ENCODE assay signal across 11 cellular contexts in the genomic region with DNA sequence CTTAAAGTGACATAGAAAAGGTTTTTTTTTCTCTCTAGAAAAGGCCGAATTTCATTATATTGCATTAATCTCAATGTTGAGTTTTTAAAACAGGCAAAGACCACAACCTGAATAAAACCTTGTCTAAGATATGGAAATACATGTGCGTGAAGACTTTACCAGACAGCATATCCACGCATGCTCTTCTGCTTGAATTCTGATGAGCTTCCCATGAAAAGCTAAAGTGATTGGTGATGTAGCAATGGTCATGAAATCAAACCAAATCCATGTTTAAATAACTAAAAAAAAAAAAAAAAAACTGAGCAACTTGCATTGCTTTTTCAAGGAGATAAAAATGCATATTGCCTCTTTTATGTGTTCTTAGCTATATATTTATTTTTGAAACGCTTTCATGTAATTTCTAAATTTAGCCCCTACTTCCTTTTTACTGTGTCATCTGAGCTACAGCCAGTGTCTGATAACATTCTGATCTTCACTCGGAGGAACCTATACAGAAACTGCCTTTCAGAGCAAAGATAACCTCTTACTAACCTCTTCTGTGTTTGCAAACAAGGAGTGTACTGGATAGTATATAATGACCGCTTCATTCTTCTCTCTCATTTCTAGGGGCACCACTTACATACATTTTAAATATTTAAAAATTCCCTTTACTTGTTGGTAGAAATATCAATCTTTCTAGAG.
DNase-seq lines count a peak whose midpoint lies in the region; ATAC-seq, FAIRE-seq and TF ChIP-seq lines count a peak whose summit lies in the region.
"Had no signal": no experiment of that assay in that cellular context is flagged by ENCODE, and none has a peak within 500 bp of the region (broad histone marks: within the 10 kb centered on the region; RNA-seq: fewer than 3 reads in every experiment).

No MANE protein-coding gene starts in this region.

- no peak for FAIRE-seq in astrocyte (lab: Jason Lieb, UNC)
- FAIRE-seq: bronchial epithelial cell had no signal

- H4K20me1 ChIP-seq in astrocyte (ENCODE audit: insufficient read depth, low read length) (peaks cover 13% of the 10 kb centered on the region), hepatocyte (ENCODE audit: insufficient read depth, poor library complexity, severe bottlenecking) (no peaks in the 10 kb centered on the region), PC-3 (ENCODE audit: low read length) (no peaks in the 10 kb centered on the region)

- H3K9me3 Mint-ChIP-seq in astrocyte (ENCODE audit: unreplicated experiment): no peaks in the 10 kb centered on the region

- H3K9ac ChIP-seq in astrocyte (ENCODE audit: low read length): no peak overlapping the region
- H3K9ac ChIP-seq in PC-3 (ENCODE audit: low read length): no peak overlapping the region

- H3K4me3 ChIP-seq in Jurkat, Clone E6-1 (ENCODE audit: low read length): no peak overlapping the region
- H3K4me3 ChIP-seq in astrocyte (ENCODE audit: insufficient read depth, low read depth, low read length): no peak overlapping the region
- no peak overlapping the region for H3K4me3 ChIP-seq in hepatocyte
- H3K4me3 ChIP-seq in PC-3 (ENCODE audit: low read length): no peak overlapping the region
- H3K4me3 ChIP-seq: testis had no signal

- H3K4me1 Mint-ChIP-seq in astrocyte (ENCODE audit: low read depth, unreplicated experiment): peaks cover 11% of the 10 kb centered on the region

- peak; percentile 45 for DNase-seq in CD1c-positive myeloid dendritic cell (ENCODE audit: extremely low spot score)
- DNase-seq in Jurkat, Clone E6-1 (ENCODE audit: low read depth, low spot score): peak; percentile 62
- no peak for DNase-seq in astrocyte (ENCODE audit: low read depth)
- no peak for DNase-seq in putamen (ENCODE audit: low spot score)
- no peak for DNase-seq in iPS-NIHi7 (ENCODE audit: extremely low spot score)
- DNase-seq in hepatocyte (ENCODE audit: low spot score): no peak
- no peak for DNase-seq in PC-3
- DNase-seq: foreskin keratinocyte, testis had no signal

- H3K27me3 ChIP-seq in astrocyte (ENCODE audit: insufficient read depth, low read length) (no peaks in the 10 kb centered on the region), hepatocyte (no peaks in the 10 kb centered on the region), PC-3 (ENCODE audit: low read length) (no peaks in the 10 kb centered on the region)
- H3K27me3 ChIP-seq: foreskin keratinocyte, testis had no signal

- no peaks in the 10 kb centered on the region for H3F3A ChIP-seq in PC-3 (ENCODE audit: low read length, unreplicated experiment)

- H2AFZ ChIP-seq in astrocyte (ENCODE audit: low read depth, low read length) (no peak overlapping the region), hepatocyte (no peak overlapping the region), PC-3 (ENCODE audit: low read length) (no peak overlapping the region)

- no peaks in the 10 kb centered on the region for H3K27me3 Mint-ChIP-seq in astrocyte (ENCODE audit: low read depth, unreplicated experiment)

- ATAC-seq in GM18858 (IDR thresholded peaks at IDR 0.05; ENCODE audit: unreplicated experiment) (peak; percentile 79), PC-3 (no peak)
- ATAC-seq: foreskin keratinocyte had no signal

- 66% methylated on average over 6 of the region's 6 CpGs for WGBS in hepatocyte (ENCODE audit: low lambda C conversion rate, missing lambda C conversion rate)

- H3K36me3 ChIP-seq in astrocyte (ENCODE audit: insufficient read depth, low read length) (no peaks in the 10 kb centered on the region), hepatocyte (replicated peaks; ENCODE audit: insufficient read depth, low read depth) (no peaks in the 10 kb centered on the region), PC-3 (ENCODE audit: low read depth, low read length) (no peaks in the 10 kb centered on the region)

- H3K9me3 ChIP-seq in astrocyte (ENCODE audit: insufficient read depth, low read depth, low read length): no peaks in the 10 kb centered on the region
- no peaks in the 10 kb centered on the region for H3K9me3 ChIP-seq in hepatocyte (ENCODE audit: low read depth)
- H3K9me3 ChIP-seq in PC-3 (ENCODE audit: low read length): no peaks in the 10 kb centered on the region
- H3K9me3 ChIP-seq: testis had no signal

- POLR2A ChIA-PET in PC-3 (lab: Charles Lee; ENCODE audit: unreplicated experiment): no interaction called here

- H3K27ac Mint-ChIP-seq in astrocyte (ENCODE audit: unreplicated experiment): no peak overlapping the region

- no peak overlapping the region for H3K4me3 Mint-ChIP-seq in astrocyte (ENCODE audit: unreplicated experiment)

- peak overlapping the region; percentile 15 for H3K4me2 ChIP-seq in astrocyte (ENCODE audit: low read length)
- no peak overlapping the region for H3K4me2 ChIP-seq in hepatocyte
- H3K4me2 ChIP-seq in PC-3 (ENCODE audit: low read length): no peak overlapping the region

- H3K79me2 ChIP-seq in astrocyte (ENCODE audit: insufficient read depth, low read length): peaks cover 8% of the 10 kb centered on the region
- peaks cover 53% of the 10 kb centered on the region for H3K79me2 ChIP-seq in hepatocyte
- no peaks in the 10 kb centered on the region for H3K79me2 ChIP-seq in PC-3 (ENCODE audit: low read length)

- TF ChIP-seq CTCF in astrocyte (IDR thresholded peaks at IDR 0.05; ENCODE audit: insufficient read depth, low read depth, low read length) (no peak), hepatocyte (IDR thresholded peaks at IDR 0.05; ENCODE audit: poor library complexity) (no peak), PC-3 (conservative IDR thresholded peaks at IDR 0.05; ENCODE audit: low read depth, low read length) (no peak)

- intact Hi-C loops in PC-3 (cut with micrococcal nuclease): no loop called here

- H3K36me3 Mint-ChIP-seq in astrocyte (ENCODE audit: low read depth, unreplicated experiment): peaks cover 4% of the 10 kb centered on the region

- BruUV-seq in PC-3 (replicated peaks; lab: Mats Ljungman, UMichigan): no TSS peak

- peak overlapping the region; percentile 37 for H3K27ac ChIP-seq in astrocyte (ENCODE audit: low read depth, low read length)
- H3K27ac ChIP-seq in hepatocyte: no peak overlapping the region
- no peak overlapping the region for H3K27ac ChIP-seq in PC-3 (ENCODE audit: low read length)
- H3K27ac ChIP-seq: foreskin keratinocyte, testis had no signal

- CTCF ChIA-PET in PC-3 (lab: Charles Lee): no interaction called here

- no peaks in the 10 kb centered on the region for H3K9me2 ChIP-seq in hepatocyte (replicated peaks; ENCODE audit: insufficient read depth)
- no peaks in the 10 kb centered on the region for H3K9me2 ChIP-seq in PC-3 (replicated peaks; ENCODE audit: low read length)

- H3K4me1 ChIP-seq in astrocyte (ENCODE audit: insufficient read depth, low read length) (peaks cover 11% of the 10 kb centered on the region), hepatocyte (ENCODE audit: insufficient read depth) (peaks cover 10% of the 10 kb centered on the region), PC-3 (ENCODE audit: insufficient read depth, low read length) (peaks cover 1% of the 10 kb centered on the region; the same call in 1 of the 2 replicates)
- H3K4me1 ChIP-seq: foreskin keratinocyte had no signal

Comparison
In these comparisons a context has a peak if more than half of its experiments do, and no peak if none do; other contexts are left out.
1. DNase-seq: peak in CD1c-positive myeloid dendritic cell (single experiment) and Jurkat, Clone E6-1 (single experiment); none in astrocyte (single experiment), putamen (single experiment), iPS-NIHi7 (single experiment), hepatocyte (single experiment) and PC-3 (single experiment).